ENCODE assay signal across 1 cellular context in the genomic region with DNA sequence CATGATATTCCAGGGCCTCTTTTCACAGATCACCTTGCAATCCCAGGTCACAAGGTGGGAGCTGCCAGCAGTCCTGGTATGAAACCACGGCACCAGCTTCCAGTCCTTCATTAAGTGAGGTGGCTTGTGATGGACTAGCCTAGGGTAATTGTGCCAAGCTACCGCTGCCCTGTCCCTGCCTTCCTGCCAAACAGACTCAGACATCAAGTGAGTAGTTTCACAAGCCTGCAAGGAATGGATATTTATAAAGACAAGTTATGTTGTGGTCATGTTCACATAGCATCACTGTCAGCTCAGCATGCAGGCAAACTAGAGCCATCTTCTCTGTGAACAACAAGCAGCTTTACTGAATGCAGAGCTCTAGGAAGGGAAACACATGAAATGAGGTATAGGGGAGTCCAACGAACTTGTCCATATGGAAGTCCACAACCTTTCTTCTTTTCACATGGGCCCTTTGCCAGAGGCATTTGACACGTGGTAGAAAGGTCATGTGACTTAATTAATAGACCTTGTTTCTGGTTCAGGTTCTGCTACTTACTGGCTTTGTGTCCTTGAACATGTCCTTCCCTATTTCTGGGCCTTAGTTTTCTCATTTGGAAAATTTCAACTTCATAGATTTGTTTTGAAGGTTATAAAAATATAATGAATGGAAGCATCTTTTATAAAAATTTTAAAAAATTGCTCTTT.
TF ChIP-seq lines count a peak whose summit lies in the region.

No MANE protein-coding gene starts in this region.

TF ChIP-seq in SK-N-SH, 30 proteins besides CTCF, POLR2A, EP300 and RAD21 (continued from another document):
- TF ChIP-seq, protein P1, sequence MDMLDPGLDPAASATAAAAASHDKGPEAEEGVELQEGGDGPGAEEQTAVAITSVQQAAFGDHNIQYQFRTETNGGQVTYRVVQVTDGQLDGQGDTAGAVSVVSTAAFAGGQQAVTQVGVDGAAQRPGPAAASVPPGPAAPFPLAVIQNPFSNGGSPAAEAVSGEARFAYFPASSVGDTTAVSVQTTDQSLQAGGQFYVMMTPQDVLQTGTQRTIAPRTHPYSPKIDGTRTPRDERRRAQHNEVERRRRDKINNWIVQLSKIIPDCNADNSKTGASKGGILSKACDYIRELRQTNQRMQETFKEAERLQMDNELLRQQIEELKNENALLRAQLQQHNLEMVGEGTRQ (IDR thresholded peaks at IDR 0.05; ENCODE audit: borderline replicate concordance, low read depth, low read length) = no peak
- no peak for TF ChIP-seq CHD2 (IDR thresholded peaks at IDR 0.05; ENCODE audit: low read length, partially characterized antibody)
- TF ChIP-seq SMC3 (IDR thresholded peaks at IDR 0.05; ENCODE audit: low read depth, low read length) = no peak
- TF ChIP-seq TCF12 (IDR thresholded peaks at IDR 0.05) = peak; percentile 44; the same call in 1 of the 2 replicates
- TF ChIP-seq RFX5 (IDR thresholded peaks at IDR 0.05; ENCODE audit: low read length) = no peak
- TF ChIP-seq FOSL2 (IDR thresholded peaks at IDR 0.05; ENCODE audit: borderline replicate concordance, low read depth) = peak; percentile 18; the same call in 1 of the 2 replicates
- peak; percentile 27; the same call in 1 of the 2 replicates for TF ChIP-seq JUND (IDR thresholded peaks at IDR 0.05)
- TF ChIP-seq, protein P2, sequence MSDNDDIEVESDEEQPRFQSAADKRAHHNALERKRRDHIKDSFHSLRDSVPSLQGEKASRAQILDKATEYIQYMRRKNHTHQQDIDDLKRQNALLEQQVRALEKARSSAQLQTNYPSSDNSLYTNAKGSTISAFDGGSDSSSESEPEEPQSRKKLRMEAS (IDR thresholded peaks at IDR 0.05; ENCODE audit: low read depth) = no peak
- TF ChIP-seq MEF2A (IDR thresholded peaks at IDR 0.05; ENCODE audit: borderline replicate concordance, low read depth) = no peak
- TF ChIP-seq, protein P3, sequence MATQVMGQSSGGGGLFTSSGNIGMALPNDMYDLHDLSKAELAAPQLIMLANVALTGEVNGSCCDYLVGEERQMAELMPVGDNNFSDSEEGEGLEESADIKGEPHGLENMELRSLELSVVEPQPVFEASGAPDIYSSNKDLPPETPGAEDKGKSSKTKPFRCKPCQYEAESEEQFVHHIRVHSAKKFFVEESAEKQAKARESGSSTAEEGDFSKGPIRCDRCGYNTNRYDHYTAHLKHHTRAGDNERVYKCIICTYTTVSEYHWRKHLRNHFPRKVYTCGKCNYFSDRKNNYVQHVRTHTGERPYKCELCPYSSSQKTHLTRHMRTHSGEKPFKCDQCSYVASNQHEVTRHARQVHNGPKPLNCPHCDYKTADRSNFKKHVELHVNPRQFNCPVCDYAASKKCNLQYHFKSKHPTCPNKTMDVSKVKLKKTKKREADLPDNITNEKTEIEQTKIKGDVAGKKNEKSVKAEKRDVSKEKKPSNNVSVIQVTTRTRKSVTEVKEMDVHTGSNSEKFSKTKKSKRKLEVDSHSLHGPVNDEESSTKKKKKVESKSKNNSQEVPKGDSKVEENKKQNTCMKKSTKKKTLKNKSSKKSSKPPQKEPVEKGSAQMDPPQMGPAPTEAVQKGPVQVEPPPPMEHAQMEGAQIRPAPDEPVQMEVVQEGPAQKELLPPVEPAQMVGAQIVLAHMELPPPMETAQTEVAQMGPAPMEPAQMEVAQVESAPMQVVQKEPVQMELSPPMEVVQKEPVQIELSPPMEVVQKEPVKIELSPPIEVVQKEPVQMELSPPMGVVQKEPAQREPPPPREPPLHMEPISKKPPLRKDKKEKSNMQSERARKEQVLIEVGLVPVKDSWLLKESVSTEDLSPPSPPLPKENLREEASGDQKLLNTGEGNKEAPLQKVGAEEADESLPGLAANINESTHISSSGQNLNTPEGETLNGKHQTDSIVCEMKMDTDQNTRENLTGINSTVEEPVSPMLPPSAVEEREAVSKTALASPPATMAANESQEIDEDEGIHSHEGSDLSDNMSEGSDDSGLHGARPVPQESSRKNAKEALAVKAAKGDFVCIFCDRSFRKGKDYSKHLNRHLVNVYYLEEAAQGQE (IDR thresholded peaks at IDR 0.05; ENCODE audit: low read depth, low read length) = no peak
- no peak for TF ChIP-seq FOXM1 (IDR thresholded peaks at IDR 0.05; ENCODE audit: low read depth)
- TF ChIP-seq GABPA (IDR thresholded peaks at IDR 0.05; ENCODE audit: low read depth) = no peak
- no peak for TF ChIP-seq GATA2 (CRISPR knock-in tag; IDR thresholded peaks at IDR 0.05)
- TF ChIP-seq SIN3A (IDR thresholded peaks at IDR 0.05; ENCODE audit: borderline replicate concordance, low read depth, low read length) = no peak
- no peak for TF ChIP-seq ELF1 (IDR thresholded peaks at IDR 0.05)
- TF ChIP-seq YY1 (IDR thresholded peaks at IDR 0.05; ENCODE audit: low read depth) = no peak
- no peak for TF ChIP-seq FOXJ3 (CRISPR knock-in tag; IDR thresholded peaks at IDR 0.05)
- no peak for TF ChIP-seq NRF1 (IDR thresholded peaks at IDR 0.05; ENCODE audit: low read depth, low read length)
- TF ChIP-seq TAF1 (IDR thresholded peaks at IDR 0.05; ENCODE audit: borderline replicate concordance, low read depth, low read length) = no peak
- no peak for TF ChIP-seq POLR2AphosphoS5 (IDR thresholded peaks at IDR 0.05; ENCODE audit: low read depth, low read length)
- peak; percentile 61 for TF ChIP-seq USF1 (IDR thresholded peaks at IDR 0.05; ENCODE audit: borderline replicate concordance, low read depth)
- TF ChIP-seq IRF3 (IDR thresholded peaks at IDR 0.05; ENCODE audit: low read depth, low read length) = no peak
